In genomic region chr13:89169951-89170350, GRCh38 we compare ENCODE assay signal across 22 cellular contexts.
"Had no signal": no experiment of that assay in that cellular context is flagged by ENCODE, and none has a peak within 500 bp of the region (broad histone marks: within the 10 kb centered on the region; RNA-seq: fewer than 3 reads in every experiment).

No MANE protein-coding gene starts in this region.

- H3K4me3 Mint-ChIP-seq: T-cell had no signal

- DNase-seq: MV-4-11, NCI-H1048, NCI-H1105, NCI-H1417, NCI-H1436 treated with DMSO at 0.1 percent for 48 hours, NCI-H1694, NCI-H187 treated with DMSO at 0.1 percent for 48 hours, NCI-H2081, NCI-H2107, NCI-H2171 treated with DMSO at 0.1 percent for 48 hours, NCI-H345, NCI-H446 treated with DMSO at 0.1 percent for 48 hours, NCI-H510A treated with DMSO at 0.1 percent for 48 hours, NCI-H526, PC-9, Peyer's patch, RPMI8226, SHP77, SK-N-SH, SW 1271, T-cell had no signal

- H3K36me3 Mint-ChIP-seq: IgD-negative memory B cell, T-cell had no signal

- H3K27me3 Mint-ChIP-seq: IgD-negative memory B cell, T-cell had no signal

- H3K4me1 Mint-ChIP-seq: IgD-negative memory B cell, T-cell had no signal

- H3K27ac Mint-ChIP-seq: IgD-negative memory B cell, T-cell had no signal
